ENCODE assay signal across 16 cellular contexts in the genomic region with DNA sequence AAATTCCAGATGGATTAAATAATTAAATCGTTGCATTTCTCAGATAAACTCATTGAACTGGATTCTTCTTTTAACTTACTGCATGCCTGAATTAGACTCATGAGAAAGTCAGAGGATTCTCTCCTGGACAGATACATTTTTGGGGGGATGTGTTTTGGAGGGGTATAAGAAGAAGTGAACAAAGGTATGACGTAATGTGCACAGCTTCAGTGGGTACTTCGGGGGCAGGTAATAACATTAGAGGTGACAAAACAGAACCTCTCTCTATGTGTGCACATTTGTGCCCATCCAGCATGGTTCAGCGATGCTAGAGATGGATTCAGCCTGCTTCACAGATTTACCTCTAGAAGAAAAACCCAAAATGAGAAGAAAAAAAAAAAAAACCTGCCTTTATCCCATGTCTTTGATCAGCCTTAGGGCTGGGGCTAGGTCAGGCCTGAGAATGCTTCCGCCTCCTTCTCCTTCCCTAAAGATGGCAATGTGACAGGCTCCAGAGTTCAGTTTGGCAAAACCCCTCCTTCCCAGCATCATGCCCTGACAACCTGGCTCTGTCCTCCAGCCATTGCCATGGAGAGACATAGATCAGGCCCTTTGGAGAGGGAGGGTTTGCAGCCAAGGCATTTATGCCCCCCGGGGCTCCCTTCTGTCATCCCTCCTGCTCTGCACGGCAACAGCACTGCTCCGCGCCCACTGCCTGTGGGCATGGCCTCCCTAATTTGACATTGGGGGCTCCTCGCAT.
DNase-seq lines count a peak whose midpoint lies in the region; ATAC-seq lines count a peak whose summit lies in the region.
"Had no signal": no experiment of that assay in that cellular context is flagged by ENCODE, and none has a peak within 500 bp of the region (broad histone marks: within the 10 kb centered on the region; RNA-seq: fewer than 3 reads in every experiment).

No MANE protein-coding gene starts in this region.

- no peak for ATAC-seq in effector memory CD8-positive, alpha-beta T cell (replicated peaks)
- ATAC-seq: CD8-positive, alpha-beta T cell had no signal

- H3K9me3 Mint-ChIP-seq in effector memory CD8-positive, alpha-beta T cell = peaks cover 0 to 13% of the 10 kb centered on the region in 2 donors
- H3K9me3 Mint-ChIP-seq: CD8-positive, alpha-beta T cell; HFFc6 had no signal

- no peaks in the 10 kb centered on the region for H3K36me3 Mint-ChIP-seq in effector memory CD8-positive, alpha-beta T cell (ENCODE audit: insufficient read depth)
- H3K36me3 Mint-ChIP-seq: CD4-positive, CD25-positive, alpha-beta regulatory T cell; CD8-positive, alpha-beta T cell had no signal

- no peaks in the 10 kb centered on the region for H3K4me1 Mint-ChIP-seq in effector memory CD8-positive, alpha-beta T cell (ENCODE audit: low read depth in 2 of 2)
- H3K4me1 Mint-ChIP-seq: B cell; CD4-positive, CD25-positive, alpha-beta regulatory T cell had no signal

- H3K27me3 Mint-ChIP-seq in effector memory CD8-positive, alpha-beta T cell = peaks cover 16 to 31% of the 10 kb centered on the region in 2 donors

- no peak overlapping the region for H3K4me3 Mint-ChIP-seq in effector memory CD8-positive, alpha-beta T cell
- H3K4me3 Mint-ChIP-seq: B cell; CD4-positive, CD25-positive, alpha-beta regulatory T cell; CD8-positive, alpha-beta T cell; HFFc6 had no signal

- H3K27ac Mint-ChIP-seq in effector memory CD8-positive, alpha-beta T cell = no peak overlapping the region
- H3K27ac Mint-ChIP-seq: B cell; CD4-positive, CD25-positive, alpha-beta regulatory T cell; CD8-positive, alpha-beta T cell; HFFc6 had no signal

- DNase-seq in DMS 273 (lab: John Stamatoyannopoulos, UW; ENCODE audit: unreplicated experiment) = peak; percentile 0
- DNase-seq in DMS 273 treated with DMSO at 0.1 percent for 48 hours (lab: John Stamatoyannopoulos, UW) = no peak
- peak; percentile 90 to 96 for DNase-seq in NCI-H446 (lab: John Stamatoyannopoulos, UW)
- peak; percentile 96 for DNase-seq in cerebellar cortex (ENCODE audit: low spot score)
- peak; percentile 2 for DNase-seq in medulla oblongata (ENCODE audit: extremely low spot score)
- no peak for DNase-seq in T-helper 9 cell
- no peak for DNase-seq in iPS-NIHi7 (ENCODE audit: extremely low spot score)
- no peak for DNase-seq in effector memory CD8-positive, alpha-beta T cell
- DNase-seq: Caco-2; CD4-positive, CD25-positive, alpha-beta regulatory T cell; CD8-positive, alpha-beta T cell; DMS53; DMS79 treated with DMSO at 0.1 percent for 48 hours; GOT3; HFFc6 had no signal

Comparison
In these comparisons a context has a peak if more than half of its experiments do, and no peak if none do; other contexts are left out.
1. DNase-seq: peak in DMS 273 (single experiment), NCI-H446 (2 of 2), cerebellar cortex (single experiment) and medulla oblongata (single experiment); none in DMS 273 treated with DMSO at 0.1 percent for 48 hours (single experiment), T-helper 9 cell (single experiment), iPS-NIHi7 (single experiment) and effector memory CD8-positive, alpha-beta T cell (0 of 3).